18 cellular contexts compared by ENCODE assay signal in the genomic region with DNA sequence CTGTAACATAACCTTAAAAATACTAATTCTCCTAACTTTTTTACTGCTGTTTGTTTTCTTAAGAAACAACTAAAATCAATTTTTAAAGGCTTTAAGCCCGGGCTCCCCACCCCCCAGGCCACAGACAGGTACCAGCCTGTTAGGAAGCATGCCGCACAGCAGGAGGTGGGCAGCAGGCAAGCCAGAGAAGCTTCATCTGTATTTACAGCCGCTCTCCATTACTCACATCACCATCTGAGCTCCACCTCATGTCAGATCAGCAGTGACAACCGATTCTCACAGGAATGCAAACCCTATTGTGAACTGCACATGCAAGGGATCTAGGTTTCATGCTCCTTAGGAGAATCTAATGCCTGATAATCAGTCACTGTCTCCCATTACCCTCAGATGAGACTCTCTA.
DNase-seq lines count a peak whose midpoint lies in the region; ATAC-seq, FAIRE-seq and TF ChIP-seq lines count a peak whose summit lies in the region.
"Had no signal": no experiment of that assay in that cellular context is flagged by ENCODE, and none has a peak within 500 bp of the region (broad histone marks: within the 10 kb centered on the region; RNA-seq: fewer than 3 reads in every experiment).

No MANE protein-coding gene starts in this region.

- no peaks in the 10 kb centered on the region for H3K79me2 ChIP-seq in keratinocyte (ENCODE audit: control insufficient read depth, insufficient read depth, low read length)

- FAIRE-seq in keratinocyte (lab: Jason Lieb, UNC) = peak; percentile 5

- no peak overlapping the region for H3K9ac ChIP-seq in NT2/D1 (ENCODE audit: insufficient read length, low read depth)
- no peak overlapping the region for H3K9ac ChIP-seq in keratinocyte (ENCODE audit: control insufficient read depth, extremely low read depth, insufficient read depth, low read length)

- no peaks in the 10 kb centered on the region for H4K20me1 ChIP-seq in keratinocyte (ENCODE audit: control insufficient read depth, extremely low read depth, insufficient read depth, low read length)

- TF ChIP-seq CTCF in keratinocyte (optimal IDR thresholded peaks at IDR 0.05 in 1 of 3, IDR thresholded peaks at IDR 0.05 in 1 of 3, conservative IDR thresholded peaks at IDR 0.05 in 1 of 3; ENCODE audit: extremely low read depth in 1 of 3, insufficient read depth in 2 of 3, low read length in 3 of 3) (no peak), mucosa of descending colon (IDR thresholded peaks at IDR 0.05) (no peak)

- intact Hi-C loops in mucosa of descending colon (cut with DNase I, micrococcal nuclease) = no loop called here

- H3K9me1 ChIP-seq in keratinocyte (ENCODE audit: control insufficient read depth, extremely low read depth, insufficient read depth, low read length) = no peaks in the 10 kb centered on the region

- ATAC-seq in HG02623 (IDR thresholded peaks at IDR 0.05; ENCODE audit: unreplicated experiment) = no peak
- no peak for ATAC-seq in mucosa of descending colon
- ATAC-seq: activated T-helper 17 cell treated with anti-CD3 and anti-CD28 coated beads, Interleukin-2, amount 50 U/mL, for 72 hours; body of pancreas; natural killer cell; SK-N-SH treated with all-trans-retinoic acid at 6 μM for 48 hours had no signal

- peak overlapping the region; percentile 56 for H2AFZ ChIP-seq in keratinocyte (ENCODE audit: control insufficient read depth, low read length)

- H3K27me3 ChIP-seq in NT2/D1 (ENCODE audit: insufficient read depth, insufficient read length) = no peaks in the 10 kb centered on the region
- no peaks in the 10 kb centered on the region for H3K27me3 ChIP-seq in keratinocyte (ENCODE audit: control insufficient read depth, extremely low read depth, insufficient read depth, low read length)
- H3K27me3 ChIP-seq: body of pancreas, transverse colon had no signal

- H3K4me2 ChIP-seq in keratinocyte (ENCODE audit: control insufficient read depth, extremely low read depth, insufficient read depth, low read depth, low read length) = no peak overlapping the region

- H3K36me3 ChIP-seq in NT2/D1 (ENCODE audit: insufficient read depth, insufficient read length, low read length) (no peaks in the 10 kb centered on the region), keratinocyte (ENCODE audit: control insufficient read depth in 2 of 2, extremely low read depth in 1 of 2, insufficient read depth in 2 of 2, low read length in 2 of 2) (no peaks in the 10 kb centered on the region), mucosa of descending colon (ENCODE audit: low read depth) (no peaks in the 10 kb centered on the region)
- H3K36me3 ChIP-seq: HAP-1, transverse colon had no signal

- no peak overlapping the region for H3K4me3 ChIP-seq in NT2/D1 (ENCODE audit: insufficient read length, low read depth)
- no peak overlapping the region for H3K4me3 ChIP-seq in keratinocyte (ENCODE audit: control insufficient read depth in 2 of 3, extremely low read depth in 1 of 3, insufficient read depth in 2 of 3, low read depth in 1 of 3, low read length in 3 of 3)
- no peak overlapping the region for H3K4me3 ChIP-seq in mucosa of descending colon
- H3K4me3 ChIP-seq: body of pancreas, HAP-1, transverse colon had no signal

- no peaks in the 10 kb centered on the region for H3K9me3 ChIP-seq in NT2/D1 (ENCODE audit: insufficient read depth, low read length)
- no peaks in the 10 kb centered on the region for H3K9me3 ChIP-seq in keratinocyte (ENCODE audit: control insufficient read depth, low read depth, low read length)
- no peaks in the 10 kb centered on the region for H3K9me3 ChIP-seq in mucosa of descending colon
- H3K9me3 ChIP-seq: body of pancreas, HAP-1, transverse colon had no signal

- H3K4me1 ChIP-seq in NT2/D1 (ENCODE audit: insufficient read depth, insufficient read length) (no peaks in the 10 kb centered on the region), keratinocyte (ENCODE audit: control insufficient read depth, extremely low read depth, insufficient read depth, low read length) (peaks cover 3% of the 10 kb centered on the region), mucosa of descending colon (ENCODE audit: low read depth) (no peaks in the 10 kb centered on the region)
- H3K4me1 ChIP-seq: body of pancreas, HAP-1, transverse colon had no signal

- dilution Hi-C loops in keratinocyte (cut with MboI; ENCODE audit: extremely low pct_ligation_motif_present, low sequenced_read_pairs) = no loop called here

- DNase-seq in ELF-1 (ENCODE audit: low read depth, low spot score) (peak; percentile 74), NCI-H146 (lab: John Stamatoyannopoulos, UW) (peak; percentile 94), NT2/D1 (ENCODE audit: low read depth, low spot score) (peak; percentile 33), keratinocyte (ENCODE audit: low read depth, low spot score) (no peak), mucosa of descending colon (no peak)
- no peak for DNase-seq in stimulated activated CD4-positive, alpha-beta T cell treated with anti-CD3 and anti-CD28 coated beads, Interleukin-15, amount 100 ng/mL, for 24 hours
- DNase-seq: activated CD4-positive, CD25-positive, alpha-beta regulatory T cell treated with anti-CD3 and anti-CD28 coated beads, Interleukin-2, amount 50 U/mL, for 72 hours; body of pancreas; cortex of kidney; natural killer cell; NCI-H1436 treated with DMSO at 0.1 percent for 48 hours; posterior cingulate gyrus; transverse colon had no signal

- H3K27ac ChIP-seq in keratinocyte (ENCODE audit: control insufficient read depth, insufficient read depth, low read length) = no peak overlapping the region
- H3K27ac ChIP-seq: body of pancreas, RWPE1, transverse colon had no signal

Comparison
In these comparisons a context has a peak if more than half of its experiments do, and no peak if none do; other contexts are left out.
1. DNase-seq: peak in ELF-1 (single experiment), NCI-H146 (single experiment) and NT2/D1 (single experiment); none in keratinocyte (single experiment), stimulated activated CD4-positive, alpha-beta T cell treated with anti-CD3 and anti-CD28 coated beads, Interleukin-15, amount 100 ng/mL, for 24 hours (single experiment) and mucosa of descending colon (0 of 3).